In the genomic region with DNA sequence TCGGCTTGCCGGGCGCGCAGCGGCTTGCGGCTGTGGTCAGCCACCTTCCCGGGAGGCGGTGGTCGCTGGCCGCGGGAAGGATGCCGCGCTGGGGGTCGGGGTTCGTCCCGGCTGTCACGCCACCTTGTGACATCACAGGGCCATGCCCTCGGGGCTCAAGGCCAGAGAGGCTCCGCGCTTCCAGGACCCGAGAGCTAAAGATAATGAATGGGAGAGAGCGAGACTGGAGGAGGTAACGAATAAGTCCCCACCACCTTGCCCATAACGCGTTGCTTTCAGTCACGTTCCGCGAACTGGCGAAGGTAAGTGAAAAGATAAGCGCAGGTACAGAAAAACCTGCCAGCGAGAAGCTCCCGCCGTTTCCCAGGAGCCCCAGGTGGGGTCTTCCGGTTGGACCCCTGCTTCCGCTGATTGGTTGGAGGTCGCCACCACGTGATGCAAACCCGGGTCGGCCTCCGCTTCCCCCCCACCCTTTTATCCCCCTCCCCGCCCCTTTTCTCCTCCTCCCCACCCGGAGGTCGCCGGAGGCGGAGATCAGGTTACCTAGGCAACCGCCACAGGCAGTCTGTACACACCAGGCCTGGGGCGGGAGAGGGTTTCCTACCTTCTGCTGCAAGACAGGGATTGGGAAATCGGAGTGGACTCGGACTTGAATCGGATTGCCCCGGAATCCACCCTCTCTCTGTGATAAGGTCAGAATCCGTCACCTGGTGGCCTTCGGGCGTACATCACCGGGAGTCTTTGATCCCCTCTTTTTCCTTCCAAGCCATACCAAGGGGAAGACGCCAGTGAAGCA, we compare ENCODE assay signal across 8 cellular contexts. TPM values are rescaled to one million over a fixed set of nuclear protein-coding genes. Genes with fewer than 3 reads are reported as not detected.
DNase-seq lines count a peak whose midpoint lies in the region; ATAC-seq and TF ChIP-seq lines count a peak whose summit lies in the region.

Gene LRRC9, plus strand, starts transcription at position 563 of the 796 bp plus-strand sequence.

- H3K36me3 ChIP-seq in CD8-positive, alpha-beta T cell (ENCODE audit: insufficient read depth, low read length), result no peaks in the 10 kb centered on the region
- no peaks in the 10 kb centered on the region for H3K36me3 ChIP-seq in OCI-LY7 (ENCODE audit: insufficient read depth, low read length)

- no TSS peak for BruUV-seq in OCI-LY7 (replicated peaks; lab: Mats Ljungman, UMichigan)

- peak within 1 kb of the TSS; percentile 77 for H3K4me3 Mint-ChIP-seq in CD8-positive, alpha-beta T cell

- H3K27ac Mint-ChIP-seq in CD8-positive, alpha-beta T cell, result peak within 1 kb of the TSS; percentile 18

- no peaks in the 10 kb centered on the region for H3K9me3 Mint-ChIP-seq in CD8-positive, alpha-beta T cell

- peak; percentile 4 to 58 (median 27) for DNase-seq in CD8-positive, alpha-beta T cell
- peak; percentile 5 for DNase-seq in OCI-LY7 (ENCODE audit: low spot score)
- DNase-seq in cerebellum (ENCODE audit: low spot score), result peak; percentile 79
- peak; percentile 11 to 25 for DNase-seq in left colon
- peak; percentile 3 for DNase-seq in stimulated activated CD4-positive, alpha-beta T cell treated with anti-CD3 and anti-CD28 coated beads, Interleukin-4, amount 100 ng/mL, for 1 hour
- no peak for DNase-seq in RPMI8226

- H4K20me1 ChIP-seq in OCI-LY7 (ENCODE audit: insufficient read depth, low read length), result no peaks in the 10 kb centered on the region

- H3K4me3 ChIP-seq in CD8-positive, alpha-beta T cell (ENCODE audit: low read depth, low read length), result peak within 1 kb of the TSS; percentile 72
- H3K4me3 ChIP-seq in OCI-LY7 (ENCODE audit: low read depth, low read length, poor library complexity, severe bottlenecking), result peak within 1 kb of the TSS; percentile 54

- H3K27ac ChIP-seq in CD8-positive, alpha-beta T cell (ENCODE audit: low read depth, low read length), result peak within 1 kb of the TSS; percentile 31
- no peak within 1 kb of the TSS for H3K27ac ChIP-seq in OCI-LY7 (ENCODE audit: low read depth, low read length, poor library complexity, severe bottlenecking)

- no peaks in the 10 kb centered on the region for H3K36me3 Mint-ChIP-seq in CD8-positive, alpha-beta T cell

- no peaks in the 10 kb centered on the region for H3K9me3 ChIP-seq in CD8-positive, alpha-beta T cell (ENCODE audit: low read length)
- H3K9me3 ChIP-seq in OCI-LY7 (ENCODE audit: low read length), result no peaks in the 10 kb centered on the region

- no peaks in the 10 kb centered on the region for H3K79me2 ChIP-seq in OCI-LY7 (ENCODE audit: insufficient read depth, low read depth, low read length)

- intact Hi-C loops in CD8-positive, alpha-beta T cell (cut with DNase I, micrococcal nuclease), result loop anchor here in 1 of 2 experiments (1.0 kb wide), 1 partner anchor 45 kb away; no protein-coding TSS in a partner anchor
- intact Hi-C loops in OCI-LY7 (cut with micrococcal nuclease; ENCODE audit: unreplicated experiment) (no loop called here), left colon (cut with DNase I, micrococcal nuclease) (no loop called here)

- peak within 1 kb of the TSS; percentile 82 for H2AFZ ChIP-seq in OCI-LY7 (ENCODE audit: low read length)

- POLR2A ChIA-PET in CD8-positive, alpha-beta T cell (lab: Charles Lee), result no interaction called here
- POLR2A ChIA-PET in OCI-LY7 (lab: Charles Lee), result no interaction called here

- CTCF ChIA-PET in CD8-positive, alpha-beta T cell (lab: Charles Lee), result interaction anchor here (1.2 kb wide), 1 partner anchor 45 kb away, joined by 4 read pairs; no protein-coding TSS in a partner anchor
- CTCF ChIA-PET in OCI-LY7 (lab: Charles Lee; ENCODE audit: unreplicated experiment), result no interaction called here

- ATAC-seq in CD8-positive, alpha-beta T cell, result peak; percentile 57
- ATAC-seq in HG03159 (IDR thresholded peaks at IDR 0.05; ENCODE audit: unreplicated experiment) (peak; percentile 22), left colon (peak; percentile 64), HG03571 (IDR thresholded peaks at IDR 0.05; ENCODE audit: unreplicated experiment) (no peak)

- H3K27me3 Mint-ChIP-seq in CD8-positive, alpha-beta T cell (ENCODE audit: low read depth), result peaks cover 19% of the 10 kb centered on the region

- H3K9me2 ChIP-seq in OCI-LY7 (ENCODE audit: insufficient read depth, low read length), result no peaks in the 10 kb centered on the region

- no peaks in the 10 kb centered on the region for H3K27me3 ChIP-seq in CD8-positive, alpha-beta T cell (ENCODE audit: insufficient read depth, low read length)

- peaks cover 6% of the 10 kb centered on the region for H3K4me1 ChIP-seq in CD8-positive, alpha-beta T cell (ENCODE audit: insufficient read depth, low read length)
- peaks cover 3% of the 10 kb centered on the region for H3K4me1 ChIP-seq in OCI-LY7 (ENCODE audit: insufficient read depth, low read length, poor library complexity, severe bottlenecking)

- peaks cover 13% of the 10 kb centered on the region for H3K4me1 Mint-ChIP-seq in CD8-positive, alpha-beta T cell (ENCODE audit: low read depth)

- peak within 1 kb of the TSS; percentile 61; the same call in 1 of the 2 replicates for H3K4me2 ChIP-seq in OCI-LY7 (ENCODE audit: low read length)

- no peak for TF ChIP-seq CTCF in CD8-positive, alpha-beta T cell (IDR thresholded peaks at IDR 0.05)
- no peak for TF ChIP-seq CTCF in OCI-LY7 (conservative IDR thresholded peaks at IDR 0.05; ENCODE audit: low read length)

RNA-seq across cellular contexts. Expression of gene LRRC9, which starts in this region (rescaled TPM):
- not detected for total RNA-seq in CD8-positive, alpha-beta T cell
- not detected in 2 replicates for total RNA-seq in OCI-LY7 (2014; rRNA removed; shearing (Covaris generic))
- total RNA-seq in OCI-LY7 (2022), result 0.65 and 0.74 TPM in 2 replicates
- 6.9 TPM for total RNA-seq in cerebellum
- total RNA-seq in left colon, result under 1 TPM; 0.06 to 0.34 TPM

Comparison
In these comparisons a context has a peak if more than half of its experiments do, and no peak if none do; other contexts are left out.
1. Peak in DNase-seq, ATAC-seq, H3K4me3 ChIP-seq and H3K27ac ChIP-seq in CD8-positive, alpha-beta T cell; RNA of the gene not detected or under 1 TPM.
2. Peak in DNase-seq, H3K4me3 ChIP-seq and H3K4me2 ChIP-seq in OCI-LY7; RNA of the gene not detected or under 1 TPM.
3. Peak in DNase-seq and ATAC-seq in left colon; RNA of the gene not detected or under 1 TPM.